Comparison of ENCODE assay signal across 27 cellular contexts in the genomic region with DNA sequence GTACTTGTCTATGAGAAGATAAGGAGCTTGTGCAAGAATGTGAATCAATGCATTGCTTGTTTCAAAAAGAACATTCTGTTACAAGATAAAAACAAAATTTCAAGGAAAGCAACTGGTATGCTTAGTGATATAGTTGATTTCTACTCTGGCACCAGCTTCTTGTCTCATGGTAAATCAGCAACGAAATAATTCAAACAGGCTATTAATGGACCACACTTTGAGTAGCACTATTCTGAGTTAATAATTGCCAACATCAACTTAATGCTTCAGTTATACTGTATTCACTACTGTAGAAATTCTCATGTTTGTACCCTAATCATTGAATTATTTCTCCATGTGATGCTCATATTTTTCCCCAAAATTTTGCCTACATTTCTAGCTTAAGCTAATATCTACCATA.
"Had no signal": no experiment of that assay in that cellular context is flagged by ENCODE, and none has a peak within 500 bp of the region (broad histone marks: within the 10 kb centered on the region; RNA-seq: fewer than 3 reads in every experiment).

No MANE protein-coding gene starts in this region.

- H3K27me3 Mint-ChIP-seq: naive thymus-derived CD4-positive, alpha-beta T cell; natural killer cell treated with Interleukin-12 subunit alpha and Interleukin-12 subunit beta and Interleukin-15 and Interleukin-18, amount 100 ng/mL, for 72 hours; stimulated activated naive B cell treated with anti-CD40 and anti-IgM and Interleukin-4, amounts not matched to agents 10 μg/mL and 1 μg/mL and 100 μg/mL, for 72 hours; stimulated activated naive CD8-positive, alpha-beta T cell treated with anti-CD3 and anti-CD28 coated beads, Interleukin-15, amount 100 ng/mL, for 72 hours; type B pancreatic cell had no signal

- DNase-seq: naive thymus-derived CD4-positive, alpha-beta T cell; occipital lobe; ovary; posterior cingulate gyrus; right cardiac atrium; right lobe of liver; sigmoid colon; small intestine; stimulated activated CD4-positive, alpha-beta T cell treated with anti-CD3 and anti-CD28 coated beads, Interleukin-15, amount 100 ng/mL, for 24 hours; stimulated activated CD4-positive, alpha-beta T cell treated with anti-CD3 and anti-CD28 coated beads, Interleukin-2, amount 100 ng/mL, for 24 hours; stimulated activated CD4-positive, alpha-beta T cell treated with anti-CD3 and anti-CD28 coated beads, Interleukin-2, amount 100 ng/mL, for 48 hours; stimulated activated CD4-positive, alpha-beta T cell treated with anti-CD3 and anti-CD28 coated beads, Interleukin-4, amount 100 ng/mL, for 24 hours; stimulated activated naive B cell treated with anti-CD40 and anti-IgM and Interleukin-4, amounts not matched to agents 10 μg/mL and 1 μg/mL and 100 μg/mL, for 72 hours; stimulated activated naive CD8-positive, alpha-beta T cell treated with anti-CD3 and anti-CD28 coated beads, Interleukin-15, amount 100 ng/mL, for 72 hours; stimulated activated naive CD8-positive, alpha-beta T cell treated with anti-CD3 and anti-CD28 coated beads, Interleukin-15, Interleukin-2, amounts not matched to agents 100 U/mL and 50 U/mL, for 24 hours; substantia nigra; testis; tibial artery; transverse colon; upper lobe of right lung; uterus had no signal

- ATAC-seq: naive thymus-derived CD4-positive, alpha-beta T cell; natural killer cell treated with Interleukin-12 subunit alpha and Interleukin-12 subunit beta and Interleukin-15 and Interleukin-18, amount 100 ng/mL, for 72 hours; right cardiac atrium; right lobe of liver; stimulated activated effector memory CD8-positive, alpha-beta T cell treated with anti-CD3 and anti-CD28 coated beads, Interleukin-12 subunit alpha, Interleukin-12 subunit beta, amount 100 ng/mL, for 72 hours; stimulated activated naive B cell treated with anti-CD40 and anti-IgM and Interleukin-4, amounts not matched to agents 10 μg/mL and 1 μg/mL and 100 μg/mL, for 72 hours; stimulated activated naive CD8-positive, alpha-beta T cell treated with anti-CD3 and anti-CD28 coated beads, Interleukin-15, amount 100 ng/mL, for 72 hours; stimulated activated naive CD8-positive, alpha-beta T cell treated with anti-CD3 and anti-CD28 coated beads, Interleukin-15, Interleukin-2, amounts not matched to agents 100 U/mL and 50 U/mL, for 24 hours; upper lobe of right lung had no signal

- H3K36me3 Mint-ChIP-seq: naive thymus-derived CD4-positive, alpha-beta T cell; natural killer cell treated with Interleukin-12 subunit alpha and Interleukin-12 subunit beta and Interleukin-15 and Interleukin-18, amount 100 ng/mL, for 72 hours; neural progenitor cell; stimulated activated effector memory CD8-positive, alpha-beta T cell treated with anti-CD3 and anti-CD28 coated beads, Interleukin-12 subunit alpha, Interleukin-12 subunit beta, amount 100 ng/mL, for 72 hours; stimulated activated naive B cell treated with anti-CD40 and anti-IgM and Interleukin-4, amounts not matched to agents 10 μg/mL and 1 μg/mL and 100 μg/mL, for 72 hours; type B pancreatic cell had no signal

- H3K27ac Mint-ChIP-seq: naive thymus-derived CD4-positive, alpha-beta T cell; natural killer cell treated with Interleukin-12 subunit alpha and Interleukin-12 subunit beta and Interleukin-15 and Interleukin-18, amount 100 ng/mL, for 72 hours; neural progenitor cell; stimulated activated effector memory CD8-positive, alpha-beta T cell treated with anti-CD3 and anti-CD28 coated beads, Interleukin-12 subunit alpha, Interleukin-12 subunit beta, amount 100 ng/mL, for 72 hours; stimulated activated naive B cell treated with anti-CD40 and anti-IgM and Interleukin-4, amounts not matched to agents 10 μg/mL and 1 μg/mL and 100 μg/mL, for 72 hours; stimulated activated naive CD8-positive, alpha-beta T cell treated with anti-CD3 and anti-CD28 coated beads, Interleukin-15, amount 100 ng/mL, for 72 hours; type B pancreatic cell had no signal

- H3K4me3 ChIP-seq: neural progenitor cell, ovary, prostate gland, right lobe of liver, sigmoid colon, suprapubic skin, testis, tibial artery, transverse colon, upper lobe of right lung, uterus had no signal

- H3K4me3 Mint-ChIP-seq: naive thymus-derived CD4-positive, alpha-beta T cell; natural killer cell treated with Interleukin-12 subunit alpha and Interleukin-12 subunit beta and Interleukin-15 and Interleukin-18, amount 100 ng/mL, for 72 hours; neural progenitor cell; stimulated activated effector memory CD8-positive, alpha-beta T cell treated with anti-CD3 and anti-CD28 coated beads, Interleukin-12 subunit alpha, Interleukin-12 subunit beta, amount 100 ng/mL, for 72 hours; stimulated activated naive B cell treated with anti-CD40 and anti-IgM and Interleukin-4, amounts not matched to agents 10 μg/mL and 1 μg/mL and 100 μg/mL, for 72 hours; stimulated activated naive CD8-positive, alpha-beta T cell treated with anti-CD3 and anti-CD28 coated beads, Interleukin-15, amount 100 ng/mL, for 72 hours; type B pancreatic cell had no signal

- H3K4me1 Mint-ChIP-seq: naive thymus-derived CD4-positive, alpha-beta T cell; neural progenitor cell; stimulated activated effector memory CD8-positive, alpha-beta T cell treated with anti-CD3 and anti-CD28 coated beads, Interleukin-12 subunit alpha, Interleukin-12 subunit beta, amount 100 ng/mL, for 72 hours; stimulated activated naive CD8-positive, alpha-beta T cell treated with anti-CD3 and anti-CD28 coated beads, Interleukin-15, amount 100 ng/mL, for 72 hours had no signal

- H3K9me3 Mint-ChIP-seq: neural progenitor cell; stimulated activated effector memory CD8-positive, alpha-beta T cell treated with anti-CD3 and anti-CD28 coated beads, Interleukin-12 subunit alpha, Interleukin-12 subunit beta, amount 100 ng/mL, for 72 hours; stimulated activated naive CD8-positive, alpha-beta T cell treated with anti-CD3 and anti-CD28 coated beads, Interleukin-15, amount 100 ng/mL, for 72 hours; type B pancreatic cell had no signal
